In the genomic region with DNA sequence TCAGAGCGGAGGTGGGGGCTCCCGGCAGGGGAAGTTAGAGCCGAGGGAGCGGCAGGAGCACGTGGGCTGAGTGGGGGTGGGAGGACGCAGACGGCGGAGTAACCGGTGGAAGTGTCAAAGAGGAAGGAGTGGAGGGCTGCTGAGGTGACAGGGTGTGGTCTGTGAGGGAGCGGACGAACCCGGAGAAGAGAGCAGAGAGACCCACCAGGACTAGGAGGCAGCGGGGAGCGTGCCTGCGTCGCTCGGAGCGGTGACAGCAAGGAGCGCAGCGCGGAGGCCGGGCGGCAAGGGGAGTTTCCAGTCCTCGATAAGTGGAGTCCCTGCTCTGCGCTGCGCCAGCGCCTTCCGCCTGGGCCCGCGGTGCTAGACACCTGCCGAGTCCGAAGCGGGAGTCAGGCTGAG, we compare ENCODE assay signal across 8 cellular contexts.
DNase-seq lines count a peak whose midpoint lies in the region; ATAC-seq and TF ChIP-seq lines count a peak whose summit lies in the region.

No MANE protein-coding gene starts in this region.

- peak overlapping the region in 1 of 2 donors; percentile 46 for H3K27ac ChIP-seq in ascending aorta
- no peak overlapping the region for H3K27ac ChIP-seq in left lung
- H3K27ac ChIP-seq in thoracic aorta: no peak overlapping the region

- DNase-seq in COR-L47 (lab: John Stamatoyannopoulos, UW): peak; percentile 85
- no peak for DNase-seq in ascending aorta (ENCODE audit: low spot score in 2 of 2)
- DNase-seq in left lung: peak; percentile 30 to 82
- DNase-seq in thoracic aorta (ENCODE audit: low spot score): no peak
- no peak for DNase-seq in NCI-H510A treated with DMSO at 0.1 percent for 48 hours (lab: John Stamatoyannopoulos, UW)

- ATAC-seq in HG03432 (IDR thresholded peaks at IDR 0.05; ENCODE audit: unreplicated experiment) (peak; percentile 69), left lung (peak; percentile 82), thoracic aorta (ENCODE audit: insufficient number of reproducible peaks, low FRiP score, low read depth) (peak; percentile 26), HG02885 (IDR thresholded peaks at IDR 0.05; ENCODE audit: poor library complexity, unreplicated experiment) (no peak), HG03139 (IDR thresholded peaks at IDR 0.05; ENCODE audit: unreplicated experiment) (no peak)

- H3K4me3 ChIP-seq in ascending aorta (peak overlapping the region; percentile 52 to 90), left lung (peak overlapping the region; percentile 30 to 36), thoracic aorta (peak overlapping the region; percentile 79)

- H3K4me1 ChIP-seq in ascending aorta (peaks cover 0 to 3% of the 10 kb centered on the region in 2 donors), left lung (peaks cover 9 to 13% of the 10 kb centered on the region in 2 donors), thoracic aorta (ENCODE audit: control insufficient read depth in 1 of 2, low read depth in 2 of 2) (peaks cover 0 to 3% of the 10 kb centered on the region in 2 donors)

- intact Hi-C loops in ascending aorta (cut with DNase I): loop anchor here (10.0 kb wide), 1 partner anchor 869 kb away; no protein-coding TSS in a partner anchor
- intact Hi-C loops in left lung (cut with DNase I): no loop called here

- H3K27me3 ChIP-seq in ascending aorta (no peaks in the 10 kb centered on the region), left lung (peaks cover 38 to 69% of the 10 kb centered on the region in 2 donors), thoracic aorta (replicated peaks; ENCODE audit: insufficient read depth) (no peaks in the 10 kb centered on the region)

- H3K36me3 ChIP-seq in ascending aorta: no peaks in the 10 kb centered on the region
- H3K36me3 ChIP-seq in left lung: no peaks in the 10 kb centered on the region
- H3K36me3 ChIP-seq in thoracic aorta: no peaks in the 10 kb centered on the region

- TF ChIP-seq CTCF in ascending aorta (IDR thresholded peaks at IDR 0.05): no peak
- TF ChIP-seq CTCF in left lung (IDR thresholded peaks at IDR 0.05): no peak
- no peak for TF ChIP-seq CTCF in thoracic aorta (IDR thresholded peaks at IDR 0.05)

- H3K9me3 ChIP-seq in ascending aorta: no peaks in the 10 kb centered on the region
- H3K9me3 ChIP-seq in left lung: no peaks in the 10 kb centered on the region
- no peaks in the 10 kb centered on the region for H3K9me3 ChIP-seq in thoracic aorta

Comparison
In these comparisons a context has a peak if more than half of its experiments do, and no peak if none do; other contexts are left out.
1. DNase-seq: peak in COR-L47 (single experiment) and left lung (2 of 2); none in ascending aorta (0 of 2), thoracic aorta (single experiment) and NCI-H510A treated with DMSO at 0.1 percent for 48 hours (single experiment).
2. ATAC-seq: peak in HG03432 (single experiment), left lung (single experiment) and thoracic aorta (single experiment); none in HG02885 (single experiment) and HG03139 (single experiment).
3. Peak in every context shown above with its lines, with median percentiles within 50 percentile points of each other: H3K4me3 ChIP-seq.